ENCODE assay signal across 30 cellular contexts in the genomic region with DNA sequence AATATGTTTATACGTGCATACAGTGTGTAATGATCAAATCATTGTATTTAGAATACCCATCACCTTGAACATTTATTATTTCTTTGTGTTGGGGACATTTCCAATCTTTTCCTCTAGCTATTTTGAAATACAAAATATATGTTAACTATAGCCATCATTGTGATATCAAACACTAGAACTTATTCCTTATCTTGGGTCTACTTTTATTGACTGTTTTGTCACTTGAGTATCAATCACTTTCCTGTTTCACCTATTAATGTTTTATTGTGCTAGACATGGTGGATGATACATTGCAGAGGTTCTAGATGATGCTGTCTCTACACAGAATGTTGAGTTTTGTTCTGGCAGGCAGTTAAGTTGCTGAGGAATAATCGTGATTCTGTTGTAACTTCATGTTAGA.
"Had no signal": no experiment of that assay in that cellular context is flagged by ENCODE, and none has a peak within 500 bp of the region (broad histone marks: within the 10 kb centered on the region; RNA-seq: fewer than 3 reads in every experiment).

No MANE protein-coding gene starts in this region.

- H3K79me2 ChIP-seq: parathyroid adenoma had no signal

- ATAC-seq: naive thymus-derived CD8-positive, alpha-beta T cell; natural killer cell treated with Interleukin-12 subunit alpha and Interleukin-12 subunit beta and Interleukin-15 and Interleukin-18, amount 100 ng/mL, for 72 hours; psoas muscle; right cardiac atrium; right lobe of liver; stimulated activated memory B cell treated with anti-CD40 and anti-IgM and Interleukin-4, amounts not matched to agents 10 μg/mL and 1 μg/mL and 100 μg/mL, for 72 hours; stimulated activated naive CD8-positive, alpha-beta T cell treated with anti-CD3 and anti-CD28 coated beads, Interleukin-15, amount 100 ng/mL, for 72 hours; stimulated activated naive CD8-positive, alpha-beta T cell treated with anti-CD3 and anti-CD28 coated beads, Interleukin-15, Interleukin-2, amounts not matched to agents 100 U/mL and 50 U/mL, for 24 hours; upper lobe of right lung had no signal

- H3K9me3 ChIP-seq: neutrophil, right lobe of liver, sigmoid colon, testis, transverse colon, upper lobe of right lung, vagina had no signal

- H3K27me3 ChIP-seq: neutrophil, right lobe of liver, sigmoid colon, suprapubic skin, testis, tibial artery, transverse colon, upper lobe of right lung, vagina had no signal

- H3K4me1 ChIP-seq: parathyroid adenoma, psoas muscle, right lobe of liver, sigmoid colon, suprapubic skin, testis, tibial artery, transverse colon, upper lobe of right lung, vagina had no signal

- H3K4me1 Mint-ChIP-seq: naive thymus-derived CD8-positive, alpha-beta T cell; nephron progenitor cell; neural crest cell; stimulated activated memory B cell treated with anti-CD40 and anti-IgM and Interleukin-4, amounts not matched to agents 10 μg/mL and 1 μg/mL and 100 μg/mL, for 72 hours; stimulated activated naive CD8-positive, alpha-beta T cell treated with anti-CD3 and anti-CD28 coated beads, Interleukin-15, amount 100 ng/mL, for 72 hours had no signal

- H3K9ac ChIP-seq: parathyroid adenoma had no signal

- H3K4me3 ChIP-seq: psoas muscle, right lobe of liver, sigmoid colon, suprapubic skin, testis, tibial artery, transverse colon, upper lobe of right lung, vagina had no signal

- H3K27ac ChIP-seq: neutrophil, parathyroid adenoma, psoas muscle, right lobe of liver, sigmoid colon, suprapubic skin, testis, tibial artery, transverse colon, upper lobe of right lung, vagina had no signal

- DNase-seq: naive thymus-derived CD8-positive, alpha-beta T cell; nephron progenitor cell; nucleus accumbens; posterior cingulate gyrus; psoas muscle; right cardiac atrium; right lobe of liver; sigmoid colon; small intestine; stimulated activated CD4-positive, alpha-beta T cell treated with anti-CD3 and anti-CD28 coated beads, Interleukin-1b, Interleukin-23, amount 100 ng/mL, for 48 hours; stimulated activated CD4-positive, alpha-beta T cell treated with anti-CD3 and anti-CD28 coated beads, Interleukin-4, amount 100 ng/mL, for 1 hour; stimulated activated CD4-positive, alpha-beta T cell treated with anti-CD3 and anti-CD28 coated beads, Interleukin-4, amount 100 ng/mL, for 4 hours; stimulated activated CD8-positive, alpha-beta memory T cell treated with anti-CD3 and anti-CD28 coated beads, Interleukin-4, amount 100 ng/mL, for 48 hours; stimulated activated naive CD4-positive, alpha-beta T cell; stimulated activated naive CD8-positive, alpha-beta T cell treated with anti-CD3 and anti-CD28 coated beads, Interleukin-15, amount 100 ng/mL, for 72 hours; stimulated activated naive CD8-positive, alpha-beta T cell treated with anti-CD3 and anti-CD28 coated beads, Interleukin-15, Interleukin-2, amounts not matched to agents 100 U/mL and 50 U/mL, for 24 hours; substantia nigra; testis; tibial artery; transverse colon; upper lobe of right lung had no signal

- H3K27ac Mint-ChIP-seq: naive thymus-derived CD8-positive, alpha-beta T cell; natural killer cell treated with Interleukin-12 subunit alpha and Interleukin-12 subunit beta and Interleukin-15 and Interleukin-18, amount 100 ng/mL, for 72 hours; nephron progenitor cell; progenitor cell of endocrine pancreas; stimulated activated memory B cell treated with anti-CD40 and anti-IgM and Interleukin-4, amounts not matched to agents 10 μg/mL and 1 μg/mL and 100 μg/mL, for 72 hours; type B pancreatic cell had no signal

- H2AFZ ChIP-seq: parathyroid adenoma had no signal

- H3K27me3 Mint-ChIP-seq: naive thymus-derived CD8-positive, alpha-beta T cell; natural killer cell treated with Interleukin-12 subunit alpha and Interleukin-12 subunit beta and Interleukin-15 and Interleukin-18, amount 100 ng/mL, for 72 hours; progenitor cell of endocrine pancreas; stimulated activated memory B cell treated with anti-CD40 and anti-IgM and Interleukin-4, amounts not matched to agents 10 μg/mL and 1 μg/mL and 100 μg/mL, for 72 hours; stimulated activated naive CD8-positive, alpha-beta T cell treated with anti-CD3 and anti-CD28 coated beads, Interleukin-15, amount 100 ng/mL, for 72 hours; type B pancreatic cell had no signal

- H3K4me3 Mint-ChIP-seq: natural killer cell treated with Interleukin-12 subunit alpha and Interleukin-12 subunit beta and Interleukin-15 and Interleukin-18, amount 100 ng/mL, for 72 hours; nephron progenitor cell; neural crest cell; stimulated activated memory B cell treated with anti-CD40 and anti-IgM and Interleukin-4, amounts not matched to agents 10 μg/mL and 1 μg/mL and 100 μg/mL, for 72 hours; stimulated activated naive CD8-positive, alpha-beta T cell treated with anti-CD3 and anti-CD28 coated beads, Interleukin-15, amount 100 ng/mL, for 72 hours; type B pancreatic cell had no signal
